Comparison of ENCODE assay signal across 8 cellular contexts in genomic region chr6:132734694-132735236, GRCh38. TPM values are rescaled to one million over a fixed set of nuclear protein-coding genes. Genes with fewer than 3 reads are reported as not detected.
DNase-seq lines count a peak whose midpoint lies in the region; ATAC-seq, FAIRE-seq and TF ChIP-seq lines count a peak whose summit lies in the region.

No MANE protein-coding gene starts in this region.

- H3K4me1 ChIP-seq in breast epithelium (no peaks in the 10 kb centered on the region), foreskin keratinocyte (no peaks in the 10 kb centered on the region), upper lobe of right lung (peaks cover 22% of the 10 kb centered on the region), kidney (ENCODE audit: control insufficient read depth in 1 of 2, insufficient read depth in 1 of 2, low read depth in 1 of 2, low read length in 2 of 2) (no peaks in the 10 kb centered on the region)

- BruUV-seq in MCF 10A (replicated peaks; lab: Mats Ljungman, UMichigan) = no TSS peak

- H3K9me3 ChIP-seq in breast epithelium (no peaks in the 10 kb centered on the region), upper lobe of right lung (no peaks in the 10 kb centered on the region), kidney (ENCODE audit: control insufficient read depth in 1 of 2, low read length in 2 of 2) (no peaks in the 10 kb centered on the region)

- peak; percentile 94 for DNase-seq in MCF 10A (ENCODE audit: unreplicated experiment)
- DNase-seq in breast epithelium (ENCODE audit: low spot score in 2 of 2) = no peak
- DNase-seq in RKO (ENCODE audit: low spot score) = peak; percentile 30
- peak; percentile 43 to 60 for DNase-seq in foreskin keratinocyte
- no peak for DNase-seq in upper lobe of right lung
- DNase-seq in activated naive CD4-positive, alpha-beta T cell (lab: John Stamatoyannopoulos, UW) = no peak
- DNase-seq in kidney = no peak

- H3K27me3 ChIP-seq in breast epithelium = no peaks in the 10 kb centered on the region
- H3K27me3 ChIP-seq in foreskin keratinocyte = peaks cover 11% of the 10 kb centered on the region
- H3K27me3 ChIP-seq in upper lobe of right lung = no peaks in the 10 kb centered on the region

- H3K36me3 ChIP-seq in breast epithelium = no peaks in the 10 kb centered on the region
- no peaks in the 10 kb centered on the region for H3K36me3 ChIP-seq in upper lobe of right lung
- no peaks in the 10 kb centered on the region for H3K36me3 ChIP-seq in kidney (ENCODE audit: control insufficient read depth in 1 of 2, insufficient read depth in 2 of 2, low read length in 2 of 2)

- peak overlapping the region; percentile 59 for H3K4me3 Mint-ChIP-seq in MCF 10A (ENCODE audit: unreplicated experiment)

- peaks cover 38% of the 10 kb centered on the region for H3K4me1 Mint-ChIP-seq in MCF 10A (ENCODE audit: insufficient read depth, unreplicated experiment)

- H3K4me3 ChIP-seq in breast epithelium (no peak overlapping the region), upper lobe of right lung (no peak overlapping the region), kidney (ENCODE audit: low read length in 2 of 2) (no peak overlapping the region)

- H3K27me3 Mint-ChIP-seq in MCF 10A (ENCODE audit: insufficient read depth, unreplicated experiment) = no peaks in the 10 kb centered on the region

- TF ChIP-seq POLR2A in breast epithelium (IDR thresholded peaks at IDR 0.05) = no peak

- H3K36me3 Mint-ChIP-seq in MCF 10A (ENCODE audit: insufficient read depth, unreplicated experiment) = no peaks in the 10 kb centered on the region

- CTCF ChIA-PET in MCF 10A (lab: Yijun Ruan, JAX) = interaction anchor here (0.8 to 1.4 kb wide), 6 partner anchors 9 to 77 kb away, joined by 3 to 5 read pairs (median 4); partner anchors contain the start of gene SLC18B1

- ATAC-seq in foreskin keratinocyte = peak; percentile 47
- peak; percentile 87 for ATAC-seq in upper lobe of right lung
- ATAC-seq in GM18858 (IDR thresholded peaks at IDR 0.05; ENCODE audit: unreplicated experiment) = no peak

- intact Hi-C loops in MCF 10A (cut with micrococcal nuclease) (loop anchor here (2.0 kb wide), 1 partner anchor 48 kb away; no protein-coding TSS in a partner anchor), breast epithelium (cut with DNase I; ENCODE audit: low total_unique reads) (no loop called here), upper lobe of right lung (cut with DNase I) (no loop called here), kidney (cut with DNase I) (no loop called here)

- peak overlapping the region; percentile 86 for H3K27ac Mint-ChIP-seq in MCF 10A (ENCODE audit: low read depth, unreplicated experiment)

- TF ChIP-seq CTCF in MCF 10A (IDR thresholded peaks at IDR 0.05; ENCODE audit: unreplicated experiment) = peak; percentile 15
- TF ChIP-seq CTCF in breast epithelium (IDR thresholded peaks at IDR 0.05) = no peak
- TF ChIP-seq CTCF in foreskin keratinocyte (conservative IDR thresholded peaks at IDR 0.05) = peak; percentile 53
- peak; percentile 35 for TF ChIP-seq CTCF in upper lobe of right lung (IDR thresholded peaks at IDR 0.05)
- no peak for TF ChIP-seq CTCF in kidney (IDR thresholded peaks at IDR 0.05; ENCODE audit: borderline replicate concordance, extremely low read depth, insufficient read depth)

- no peak for FAIRE-seq in kidney (lab: Jason Lieb, UNC)

- POLR2A ChIA-PET in MCF 10A (lab: Yijun Ruan, JAX) = interaction anchor here (0.6 to 6.0 kb wide), 16 partner anchors 9 to 1218 kb away, joined by 3 to 52 read pairs (median 5); partner anchors contain the start of genes RPS12, SLC18B1, STX7 and VNN2

- H3K9me3 Mint-ChIP-seq in MCF 10A (ENCODE audit: unreplicated experiment) = no peaks in the 10 kb centered on the region

- H3K9ac ChIP-seq in kidney (ENCODE audit: low read length in 2 of 2) = no peak overlapping the region

- H3K27ac ChIP-seq in breast epithelium (no peak overlapping the region), foreskin keratinocyte (no peak overlapping the region), upper lobe of right lung (peak overlapping the region; percentile 59), kidney (ENCODE audit: low read depth in 2 of 2, low read length in 2 of 2) (no peak overlapping the region)

RNA-seq across cellular contexts. Expression of gene VNN1, which starts 20.9 kb away (rescaled TPM):
- total RNA-seq in MCF 10A (2022) = 3.5 and 5.4 TPM in 2 replicates
- 1 to 10 TPM in 2 of 3 donors, under 1 TPM in 1; 0.98 to 8.6 (median 2.6) TPM for total RNA-seq in breast epithelium
- total RNA-seq in foreskin keratinocyte = 0.54 and 0.67 TPM in 2 replicates
- polyA plus RNA-seq in foreskin keratinocyte = 0.55 and 0.61 TPM in 2 replicates
- 10.1 TPM for total RNA-seq in upper lobe of right lung
- 7.5 TPM for total RNA-seq in kidney
- polyA plus RNA-seq in kidney (ENCODE audit: insufficient read depth, low read depth, low replicate concordance) = 13.8 TPM

RNA-seq across cellular contexts. Expression of gene VNN2, which starts 22.9 kb away (rescaled TPM):
- total RNA-seq in MCF 10A (2022) (not detected in 2 replicates), breast epithelium (1 to 10 TPM; 1.8 to 3.5 (median 2.9) TPM), foreskin keratinocyte (not detected in 2 replicates), upper lobe of right lung (14.0 TPM), kidney (6.7 TPM)
- polyA plus RNA-seq in foreskin keratinocyte (not detected in 2 replicates), kidney (ENCODE audit: insufficient read depth, low read depth, low replicate concordance) (1.7 TPM)

Comparison
In these comparisons a context has a peak if more than half of its experiments do, and no peak if none do; other contexts are left out.
1. DNase-seq: peak in MCF 10A (single experiment), RKO (single experiment) and foreskin keratinocyte (2 of 2); none in breast epithelium (0 of 2), upper lobe of right lung (single experiment), activated naive CD4-positive, alpha-beta T cell (0 of 4) and kidney (single experiment).
2. CTCF ChIP-seq: peak in MCF 10A (single experiment), foreskin keratinocyte (single experiment) and upper lobe of right lung (single experiment); none in breast epithelium (0 of 3) and kidney (single experiment).